Comparison of ENCODE assay signal across 20 cellular contexts in genomic region chr4:41323186-41323585, GRCh38.
"Had no signal": no experiment of that assay in that cellular context is flagged by ENCODE, and none has a peak within 500 bp of the region (broad histone marks: within the 10 kb centered on the region; RNA-seq: fewer than 3 reads in every experiment).

No MANE protein-coding gene starts in this region.

- H3K27ac Mint-ChIP-seq: naive B cell; stimulated activated naive B cell treated with anti-CD40 and anti-IgM and Interleukin-4, amounts not matched to agents 10 μg/mL and 1 μg/mL and 100 μg/mL, for 72 hours had no signal

- H3K27ac ChIP-seq: colonic mucosa, esophagus squamous epithelium, hepatocyte, neutrophil, psoas muscle, right lobe of liver, spleen, stomach, thoracic aorta, transverse colon had no signal

- H3K4me3 Mint-ChIP-seq: naive B cell; stimulated activated naive B cell treated with anti-CD40 and anti-IgM and Interleukin-4, amounts not matched to agents 10 μg/mL and 1 μg/mL and 100 μg/mL, for 72 hours had no signal

- H3K4me2 ChIP-seq: hepatocyte had no signal

- H3K36me3 ChIP-seq: colonic mucosa, esophagus squamous epithelium, neutrophil, right lobe of liver, spleen, stomach, thoracic aorta, transverse colon had no signal

- H3K4me3 ChIP-seq: colonic mucosa, esophagus squamous epithelium, hepatocyte, psoas muscle, right lobe of liver, spleen, stomach, thoracic aorta, transverse colon had no signal

- H3K36me3 Mint-ChIP-seq: naive B cell; stimulated activated naive B cell treated with anti-CD40 and anti-IgM and Interleukin-4, amounts not matched to agents 10 μg/mL and 1 μg/mL and 100 μg/mL, for 72 hours had no signal

- H3K27me3 ChIP-seq: colonic mucosa, esophagus squamous epithelium, hepatocyte, neutrophil, right lobe of liver, spleen, stomach, transverse colon had no signal

- DNase-seq: colonic mucosa; esophagus squamous epithelium; foreskin melanocyte; head of caudate nucleus; kidney glomerular epithelial cell; naive B cell; psoas muscle; retina; right lobe of liver; spleen; stimulated activated CD4-positive, alpha-beta T cell treated with anti-CD3 and anti-CD28 coated beads, Interleukin-15, amount 100 ng/mL, for 24 hours; stimulated activated CD4-positive, alpha-beta T cell treated with anti-CD3 and anti-CD28 coated beads, Interleukin-2, amount 100 ng/mL, for 24 hours; stimulated activated CD4-positive, alpha-beta T cell treated with anti-CD3 and anti-CD28 coated beads, Interleukin-4, amount 100 ng/mL, for 4 hours; stimulated activated naive B cell treated with anti-CD40 and anti-IgM and Interleukin-4, amounts not matched to agents 10 μg/mL and 1 μg/mL and 100 μg/mL, for 72 hours; stomach; substantia nigra; transverse colon had no signal

- H2AFZ ChIP-seq: hepatocyte had no signal

- H3K27me3 Mint-ChIP-seq: naive B cell; stimulated activated naive B cell treated with anti-CD40 and anti-IgM and Interleukin-4, amounts not matched to agents 10 μg/mL and 1 μg/mL and 100 μg/mL, for 72 hours had no signal

- ATAC-seq: psoas muscle, right lobe of liver had no signal

- H3K9me3 ChIP-seq: colonic mucosa, esophagus squamous epithelium, neutrophil, right lobe of liver, stomach, thoracic aorta, transverse colon had no signal

- H3K4me1 ChIP-seq: colonic mucosa, esophagus squamous epithelium, psoas muscle, spleen, stomach, transverse colon had no signal
